Comparison of ENCODE assay signal across 28 cellular contexts in the genomic region with DNA sequence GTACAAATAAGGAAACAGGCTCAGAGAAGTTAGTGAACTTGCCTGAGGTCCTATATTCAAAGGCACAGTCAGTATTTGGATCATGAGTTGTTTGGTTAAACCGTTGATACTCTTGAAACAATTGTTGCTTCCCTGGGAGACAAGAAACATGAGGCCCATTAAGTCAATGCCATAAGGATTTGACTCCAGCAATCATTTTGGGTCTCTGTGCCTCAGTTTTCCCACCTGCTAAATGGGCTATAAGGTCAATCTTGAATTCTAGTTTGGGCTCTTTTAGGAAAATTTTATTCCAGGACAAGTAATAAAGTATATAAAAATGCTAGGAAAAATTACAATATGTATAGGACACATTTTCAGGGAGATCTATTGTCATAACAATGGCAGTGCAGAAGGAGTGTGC.
"Had no signal": no experiment of that assay in that cellular context is flagged by ENCODE, and none has a peak within 500 bp of the region (broad histone marks: within the 10 kb centered on the region; RNA-seq: fewer than 3 reads in every experiment).

No MANE protein-coding gene starts in this region.

- H3K36me3 Mint-ChIP-seq: stimulated activated memory B cell treated with anti-CD40 and anti-IgM and Interleukin-4, amounts not matched to agents 10 μg/mL and 1 μg/mL and 100 μg/mL, for 72 hours; stimulated activated naive B cell treated with anti-CD40 and anti-IgM and Interleukin-4, amounts not matched to agents 10 μg/mL and 1 μg/mL and 100 μg/mL, for 72 hours; type B pancreatic cell had no signal

- H3K9me3 ChIP-seq: suprapubic skin, testis, thyroid gland, transverse colon, vagina had no signal

- H3K4me1 Mint-ChIP-seq: stimulated activated memory B cell treated with anti-CD40 and anti-IgM and Interleukin-4, amounts not matched to agents 10 μg/mL and 1 μg/mL and 100 μg/mL, for 72 hours; stimulated activated naive B cell treated with anti-CD40 and anti-IgM and Interleukin-4, amounts not matched to agents 10 μg/mL and 1 μg/mL and 100 μg/mL, for 72 hours; stimulated activated naive CD8-positive, alpha-beta T cell treated with anti-CD3 and anti-CD28 coated beads, Interleukin-15, amount 100 ng/mL, for 72 hours had no signal

- ATAC-seq: stimulated activated memory B cell treated with anti-CD40 and anti-IgM and Interleukin-4, amounts not matched to agents 10 μg/mL and 1 μg/mL and 100 μg/mL, for 72 hours; stimulated activated naive B cell treated with anti-CD40 and anti-IgM and Interleukin-4, amounts not matched to agents 10 μg/mL and 1 μg/mL and 100 μg/mL, for 72 hours; stimulated activated naive CD8-positive, alpha-beta T cell treated with anti-CD3 and anti-CD28 coated beads, Interleukin-15, amount 100 ng/mL, for 72 hours; stimulated activated naive CD8-positive, alpha-beta T cell treated with anti-CD3 and anti-CD28 coated beads, Interleukin-15, Interleukin-2, amounts not matched to agents 100 U/mL and 50 U/mL, for 24 hours; upper lobe of right lung had no signal

- H3K4me3 Mint-ChIP-seq: stimulated activated memory B cell treated with anti-CD40 and anti-IgM and Interleukin-4, amounts not matched to agents 10 μg/mL and 1 μg/mL and 100 μg/mL, for 72 hours; stimulated activated naive B cell treated with anti-CD40 and anti-IgM and Interleukin-4, amounts not matched to agents 10 μg/mL and 1 μg/mL and 100 μg/mL, for 72 hours; stimulated activated naive CD8-positive, alpha-beta T cell treated with anti-CD3 and anti-CD28 coated beads, Interleukin-15, amount 100 ng/mL, for 72 hours; stimulated activated naive CD8-positive, alpha-beta T cell treated with anti-CD3 and anti-CD28 coated beads, Interleukin-15, Interleukin-2, amounts not matched to agents 100 ng/mL and 50 ng/mL, for 24 hours; type B pancreatic cell had no signal

- H3K27ac ChIP-seq: stomach, suprapubic skin, testis, thoracic aorta, thyroid gland, tibial artery, tibial nerve, transverse colon, upper lobe of left lung, upper lobe of right lung, uterus, vagina had no signal

- H3K27me3 ChIP-seq: stomach, suprapubic skin, testis, thyroid gland, tibial artery, tibial nerve, transverse colon, upper lobe of left lung, uterus, vagina had no signal

- H3K36me3 ChIP-seq: stomach, suprapubic skin, thoracic aorta, thyroid gland, tibial artery, tibial nerve, transverse colon, upper lobe of left lung, upper lobe of right lung, uterus, vagina had no signal

- H3K4me1 ChIP-seq: stomach, suprapubic skin, testis, thyroid gland, tibial artery, tibial nerve, transverse colon, upper lobe of left lung, upper lobe of right lung, uterus, vagina had no signal

- H3K27ac Mint-ChIP-seq: stimulated activated memory B cell treated with anti-CD40 and anti-IgM and Interleukin-4, amounts not matched to agents 10 μg/mL and 1 μg/mL and 100 μg/mL, for 72 hours; stimulated activated naive B cell treated with anti-CD40 and anti-IgM and Interleukin-4, amounts not matched to agents 10 μg/mL and 1 μg/mL and 100 μg/mL, for 72 hours; stimulated activated naive CD8-positive, alpha-beta T cell treated with anti-CD3 and anti-CD28 coated beads, Interleukin-15, amount 100 ng/mL, for 72 hours; stimulated activated naive CD8-positive, alpha-beta T cell treated with anti-CD3 and anti-CD28 coated beads, Interleukin-15, Interleukin-2, amounts not matched to agents 100 ng/mL and 50 ng/mL, for 24 hours; type B pancreatic cell had no signal

- FAIRE-seq: urothelium cell line had no signal

- H3K4me3 ChIP-seq: stomach, suprapubic skin, testis, thoracic aorta, thyroid gland, tibial artery, tibial nerve, transverse colon, upper lobe of left lung, upper lobe of right lung, uterus, vagina had no signal

- DNase-seq: stimulated activated CD4-positive, alpha-beta T cell treated with anti-CD3 and anti-CD28 coated beads, Interleukin-2, amount 100 ng/mL, for 48 hours; stimulated activated CD4-positive, alpha-beta T cell treated with anti-CD3 and anti-CD28 coated beads, Interleukin-4, amount 100 ng/mL, for 1 hour; stimulated activated CD4-positive, alpha-beta T cell treated with anti-CD3 and anti-CD28 coated beads, Interleukin-4, amount 100 ng/mL, for 24 hours; stimulated activated CD4-positive, alpha-beta T cell treated with anti-CD3 and anti-CD28 coated beads, Interleukin-4, amount 100 ng/mL, for 4 hours; stimulated activated CD8-positive, alpha-beta memory T cell treated with anti-CD3 and anti-CD28 coated beads, Interleukin-4, amount 100 ng/mL, for 48 hours; stimulated activated naive B cell treated with anti-CD40 and anti-IgM and Interleukin-4, amounts not matched to agents 10 μg/mL and 1 μg/mL and 100 μg/mL, for 72 hours; stimulated activated naive CD4-positive, alpha-beta T cell; stimulated activated naive CD4-positive, alpha-beta T cell treated with Interleukin-2 at 50 U/mL for 16 hours; stimulated activated naive CD8-positive, alpha-beta T cell treated with anti-CD3 and anti-CD28 coated beads, Interleukin-15, amount 100 ng/mL, for 72 hours; stimulated activated naive CD8-positive, alpha-beta T cell treated with anti-CD3 and anti-CD28 coated beads, Interleukin-15, Interleukin-2, amounts not matched to agents 100 U/mL and 50 U/mL, for 24 hours; stomach; substantia nigra; testis; thyroid gland; tibial artery; transverse colon; trophoblast cell; upper lobe of left lung; upper lobe of right lung; uterus had no signal

- H3K9me3 Mint-ChIP-seq: type B pancreatic cell had no signal
